Comparison of ENCODE assay signal across 10 cellular contexts in the genomic region with DNA sequence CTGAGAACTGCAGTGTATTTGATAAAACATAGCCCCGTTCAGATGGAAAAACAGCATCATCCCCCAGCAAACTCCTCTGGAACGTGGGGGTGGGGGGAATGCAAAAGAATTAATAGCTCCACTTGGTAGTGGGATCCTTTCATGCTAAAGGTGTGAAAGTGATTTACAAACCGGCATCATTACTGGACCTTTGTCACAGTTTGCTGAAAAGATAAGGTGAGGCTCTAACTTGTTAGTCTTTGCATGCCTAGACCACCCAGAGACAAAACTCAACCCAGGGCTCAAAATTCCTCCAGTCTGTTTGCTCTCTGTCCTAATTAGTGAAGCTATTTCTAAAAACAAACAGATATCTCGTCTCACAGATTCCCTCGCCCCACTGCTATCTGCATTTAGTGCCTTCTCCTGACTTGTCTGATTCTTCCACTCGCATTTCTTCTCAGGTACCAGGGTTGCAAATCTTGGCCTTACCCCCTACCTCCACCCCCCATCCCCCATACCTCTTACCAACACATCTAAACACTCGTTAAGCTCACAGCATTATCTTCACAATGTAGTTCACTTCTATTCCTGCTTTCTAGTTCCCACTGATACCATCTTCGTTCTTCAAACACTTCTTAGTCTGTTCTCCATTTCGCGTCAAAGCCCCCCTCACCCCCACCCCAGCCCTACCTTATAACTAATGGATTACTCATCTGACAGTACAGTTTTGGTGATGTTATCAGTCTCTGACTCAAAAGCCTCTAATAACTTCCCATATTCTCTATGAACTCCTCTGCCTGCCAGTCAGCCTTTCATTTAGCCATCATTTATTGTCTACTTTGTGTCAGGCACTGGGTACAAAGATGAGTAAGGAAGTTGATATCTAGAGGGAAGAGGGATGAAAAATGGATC. TPM values are rescaled to one million over a fixed set of nuclear protein-coding genes. Genes with fewer than 3 reads are reported as not detected.
A peak's percentile ranks its signal among the peaks of the same experiment; 100 is the strongest.
DNase-seq lines count a peak whose midpoint lies in the region; ATAC-seq and TF ChIP-seq lines count a peak whose summit lies in the region.
"Had no signal": no experiment of that assay in that cellular context is flagged by ENCODE, and none has a peak within 500 bp of the region (broad histone marks: within the 10 kb centered on the region; RNA-seq: fewer than 3 reads in every experiment).

No MANE protein-coding gene starts in this region.

- peak overlapping the region; percentile 34 for H3K9ac ChIP-seq in endodermal cell (ENCODE audit: extremely low read depth, low read length, poor library complexity, severe bottlenecking)

- peaks cover 51% of the 10 kb centered on the region for H3K4me1 Mint-ChIP-seq in T-helper 17 cell
- H3K4me1 Mint-ChIP-seq in endodermal cell = peaks cover 85% of the 10 kb centered on the region

- no peaks in the 10 kb centered on the region for H3K9me3 ChIP-seq in T-helper 17 cell (ENCODE audit: control insufficient read depth, low read length, poor library complexity, severe bottlenecking)
- H3K9me3 ChIP-seq in endodermal cell (ENCODE audit: control insufficient read depth, low read length) = no peaks in the 10 kb centered on the region
- no peaks in the 10 kb centered on the region for H3K9me3 ChIP-seq in Peyer's patch

- H3K9me3 Mint-ChIP-seq in endodermal cell = no peaks in the 10 kb centered on the region

- H3K27me3 ChIP-seq in endodermal cell (ENCODE audit: control insufficient read depth, insufficient read depth, low read length, poor library complexity, severe bottlenecking) = no peaks in the 10 kb centered on the region
- no peaks in the 10 kb centered on the region for H3K27me3 ChIP-seq in Peyer's patch
- H3K27me3 ChIP-seq in H7 (ENCODE audit: control insufficient read depth, insufficient read depth, low read length) = peaks cover 62% of the 10 kb centered on the region

- ATAC-seq in T-helper 17 cell (no peak), HG02798 (IDR thresholded peaks at IDR 0.05; ENCODE audit: poor library complexity, unreplicated experiment) (no peak)

- H3K27ac ChIP-seq in endodermal cell (ENCODE audit: low read depth, low read length) (peak overlapping the region; percentile 68), Peyer's patch (peak overlapping the region in 1 of 4 donors; percentile 33)

- TF ChIP-seq CTCF in endodermal cell (conservative IDR thresholded peaks at IDR 0.05) (no peak), Peyer's patch (IDR thresholded peaks at IDR 0.05) (no peak)

- peak overlapping the region; percentile 95 for H3K27ac Mint-ChIP-seq in T-helper 17 cell
- H3K27ac Mint-ChIP-seq in endodermal cell = peak overlapping the region; percentile 92

- H3K4me3 ChIP-seq in endodermal cell (ENCODE audit: low read length) = peak overlapping the region; percentile 72
- no peak overlapping the region for H3K4me3 ChIP-seq in Peyer's patch
- H3K4me3 ChIP-seq in H7 (ENCODE audit: insufficient read depth, low read depth, low read length) = no peak overlapping the region

- H3K4me1 ChIP-seq in endodermal cell (ENCODE audit: control insufficient read depth, insufficient read depth, low read length) (peaks cover 30% of the 10 kb centered on the region), Peyer's patch (peaks cover 0 to 11% (median 6%) of the 10 kb centered on the region in 4 donors)

- no peak for TF ChIP-seq POLR2A in Peyer's patch (IDR thresholded peaks at IDR 0.05)

- H3K36me3 Mint-ChIP-seq in T-helper 17 cell (ENCODE audit: low read depth) = no peaks in the 10 kb centered on the region
- H3K36me3 Mint-ChIP-seq in endodermal cell (ENCODE audit: low read depth) = no peaks in the 10 kb centered on the region

- H3K36me3 ChIP-seq in endodermal cell (ENCODE audit: control insufficient read depth, insufficient read depth, low read length) = no peaks in the 10 kb centered on the region
- no peaks in the 10 kb centered on the region for H3K36me3 ChIP-seq in Peyer's patch
- H3K36me3 ChIP-seq in H7 (replicated peaks; ENCODE audit: control insufficient read depth, insufficient read depth, low read length) = no peaks in the 10 kb centered on the region

- 6 to 25% methylated on average over 8 to 10 of the region's 10 CpGs for WGBS in endodermal cell (ENCODE audit: insufficient coverage in 1 of 2, insufficient read length in 1 of 2), 2 experiments

- DNase-seq in NCI-H82 (lab: John Stamatoyannopoulos, UW) (peak; percentile 55), NCI-H82 treated with DMSO at 0.1 percent for 48 hours (lab: John Stamatoyannopoulos, UW; ENCODE audit: unreplicated experiment) (no peak), T-helper 17 cell (no peak), endodermal cell (peak; percentile 71), Peyer's patch (no peak), H7 (no peak)
- peak; percentile 54 for DNase-seq in stimulated activated CD4-positive, alpha-beta T cell treated with anti-CD3 and anti-CD28 coated beads, Interleukin-4, amount 100 ng/mL, for 1 hour
- DNase-seq: ACHN, NCI-H2029 treated with DMSO at 0.1 percent for 48 hours had no signal

- H3K27me3 Mint-ChIP-seq in T-helper 17 cell (no peaks in the 10 kb centered on the region), endodermal cell (ENCODE audit: insufficient read depth) (peaks cover 44% of the 10 kb centered on the region)

- peak overlapping the region; percentile 83 for H3K4me3 Mint-ChIP-seq in T-helper 17 cell
- H3K4me3 Mint-ChIP-seq in endodermal cell = peak overlapping the region; percentile 6

RNA-seq across cellular contexts. Expression of a gene that starts 11.8 kb away (rescaled TPM):
- total RNA-seq in T-helper 17 cell = 100 to 1,000 TPM; 123 to 145 TPM
- 10 to 100 TPM; 13.2 to 21.2 TPM for total RNA-seq in endodermal cell
- polyA plus RNA-seq in endodermal cell (2013, experiment 1 of 2) = 16.8 TPM
- 18.5 TPM for polyA plus RNA-seq in endodermal cell (2013, experiment 2 of 2)
- 10 to 100 TPM in 1 of 4 donors, 1 to 10 TPM in 3; 6.3 to 10.7 (median 8.2) TPM for total RNA-seq in Peyer's patch
- total RNA-seq in H7 (2014; rRNA removed; shearing (Covaris generic)) = 18.0 and 18.8 TPM in 2 replicates

Comparison
In these comparisons a context has a peak if more than half of its experiments do, and no peak if none do; other contexts are left out.
1. DNase-seq: peak in NCI-H82 (single experiment), endodermal cell (single experiment) and stimulated activated CD4-positive, alpha-beta T cell treated with anti-CD3 and anti-CD28 coated beads, Interleukin-4, amount 100 ng/mL, for 1 hour (single experiment); none in NCI-H82 treated with DMSO at 0.1 percent for 48 hours (single experiment), T-helper 17 cell (0 of 3), Peyer's patch (0 of 3) and H7 (single experiment).